ENCODE assay signal across 1 cellular context in the genomic region with DNA sequence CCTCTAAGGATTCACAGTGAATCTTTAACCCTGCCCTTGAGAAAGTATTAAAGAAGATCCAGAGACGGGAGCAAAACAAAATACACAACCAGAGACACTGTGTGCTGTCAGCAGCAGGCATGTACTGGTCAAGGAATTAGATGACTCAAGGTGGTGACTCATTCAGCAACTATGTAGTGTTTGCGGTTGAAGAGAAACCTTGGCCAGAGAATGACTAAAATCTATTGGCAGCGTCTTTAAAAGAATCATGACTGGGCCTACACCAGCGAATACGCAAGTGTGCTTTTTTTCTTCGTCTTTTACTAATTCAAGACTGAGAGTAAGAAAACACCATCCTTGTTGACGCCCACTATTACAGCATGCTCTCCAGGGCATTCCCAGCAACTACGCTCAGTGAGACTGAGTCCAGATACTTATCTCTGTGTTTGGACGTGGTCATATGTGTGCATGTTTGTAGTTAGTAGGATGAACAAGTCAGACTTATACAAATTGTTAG.
TF ChIP-seq lines count a peak whose summit lies in the region.

No MANE protein-coding gene starts in this region.

TF ChIP-seq in SK-N-SH, 30 proteins besides CTCF, POLR2A, EP300 and RAD21 (continued from another document):
- TF ChIP-seq, protein P1, sequence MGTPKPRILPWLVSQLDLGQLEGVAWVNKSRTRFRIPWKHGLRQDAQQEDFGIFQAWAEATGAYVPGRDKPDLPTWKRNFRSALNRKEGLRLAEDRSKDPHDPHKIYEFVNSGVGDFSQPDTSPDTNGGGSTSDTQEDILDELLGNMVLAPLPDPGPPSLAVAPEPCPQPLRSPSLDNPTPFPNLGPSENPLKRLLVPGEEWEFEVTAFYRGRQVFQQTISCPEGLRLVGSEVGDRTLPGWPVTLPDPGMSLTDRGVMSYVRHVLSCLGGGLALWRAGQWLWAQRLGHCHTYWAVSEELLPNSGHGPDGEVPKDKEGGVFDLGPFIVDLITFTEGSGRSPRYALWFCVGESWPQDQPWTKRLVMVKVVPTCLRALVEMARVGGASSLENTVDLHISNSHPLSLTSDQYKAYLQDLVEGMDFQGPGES (IDR thresholded peaks at IDR 0.05; ENCODE audit: low read depth, low read length) = no peak
- no peak for TF ChIP-seq RCOR1 (IDR thresholded peaks at IDR 0.05; ENCODE audit: low read length)
- peak; percentile 95 for TF ChIP-seq TCF12 (IDR thresholded peaks at IDR 0.05)
- TF ChIP-seq, protein P2, sequence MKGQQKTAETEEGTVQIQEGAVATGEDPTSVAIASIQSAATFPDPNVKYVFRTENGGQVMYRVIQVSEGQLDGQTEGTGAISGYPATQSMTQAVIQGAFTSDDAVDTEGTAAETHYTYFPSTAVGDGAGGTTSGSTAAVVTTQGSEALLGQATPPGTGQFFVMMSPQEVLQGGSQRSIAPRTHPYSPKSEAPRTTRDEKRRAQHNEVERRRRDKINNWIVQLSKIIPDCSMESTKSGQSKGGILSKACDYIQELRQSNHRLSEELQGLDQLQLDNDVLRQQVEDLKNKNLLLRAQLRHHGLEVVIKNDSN (IDR thresholded peaks at IDR 0.05; ENCODE audit: borderline replicate concordance, low read depth) = peak; percentile 15; the same call in 1 of the 2 replicates
- TF ChIP-seq, protein P3, sequence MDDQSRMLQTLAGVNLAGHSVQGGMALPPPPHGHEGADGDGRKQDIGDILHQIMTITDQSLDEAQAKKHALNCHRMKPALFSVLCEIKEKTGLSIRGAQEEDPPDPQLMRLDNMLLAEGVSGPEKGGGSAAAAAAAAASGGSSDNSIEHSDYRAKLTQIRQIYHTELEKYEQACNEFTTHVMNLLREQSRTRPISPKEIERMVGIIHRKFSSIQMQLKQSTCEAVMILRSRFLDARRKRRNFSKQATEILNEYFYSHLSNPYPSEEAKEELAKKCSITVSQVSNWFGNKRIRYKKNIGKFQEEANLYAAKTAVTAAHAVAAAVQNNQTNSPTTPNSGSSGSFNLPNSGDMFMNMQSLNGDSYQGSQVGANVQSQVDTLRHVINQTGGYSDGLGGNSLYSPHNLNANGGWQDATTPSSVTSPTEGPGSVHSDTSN (IDR thresholded peaks at IDR 0.05) = peak; percentile 87
- TF ChIP-seq MXI1 (IDR thresholded peaks at IDR 0.05; ENCODE audit: low read depth, low read length) = no peak
- TF ChIP-seq JUND (IDR thresholded peaks at IDR 0.05) = peak; percentile 99
- no peak for TF ChIP-seq RFX5 (IDR thresholded peaks at IDR 0.05; ENCODE audit: low read length)
- peak; percentile 92; the same call in 1 of the 2 replicates for TF ChIP-seq POLR2AphosphoS5 (IDR thresholded peaks at IDR 0.05; ENCODE audit: low read depth, low read length)
- TF ChIP-seq GATA2 (CRISPR knock-in tag; IDR thresholded peaks at IDR 0.05) = no peak
- no peak for TF ChIP-seq CHD2 (IDR thresholded peaks at IDR 0.05; ENCODE audit: low read length, partially characterized antibody)
- TF ChIP-seq MEF2A (IDR thresholded peaks at IDR 0.05; ENCODE audit: borderline replicate concordance, low read depth) = peak; percentile 76; the same call in 1 of the 2 replicates
- TF ChIP-seq RXRA (IDR thresholded peaks at IDR 0.05; ENCODE audit: borderline replicate concordance, low read depth) = peak; percentile 83; the same call in 1 of the 2 replicates
- peak; percentile 22; the same call in 1 of the 2 replicates for TF ChIP-seq ELF1 (IDR thresholded peaks at IDR 0.05)
- TF ChIP-seq FOXM1 (IDR thresholded peaks at IDR 0.05; ENCODE audit: low read depth) = peak; percentile 80; the same call in 1 of the 2 replicates
